Comparison of ENCODE assay signal across 22 cellular contexts in genomic region chr18:23166863-23167531, GRCh38. TPM values are rescaled to one million over a fixed set of nuclear protein-coding genes. Genes with fewer than 3 reads are reported as not detected.
A peak's percentile ranks its signal among the peaks of the same experiment; 100 is the strongest.
DNase-seq lines count a peak whose midpoint lies in the region; ATAC-seq and TF ChIP-seq lines count a peak whose summit lies in the region.
"Had no signal": no experiment of that assay in that cellular context is flagged by ENCODE, and none has a peak within 500 bp of the region (broad histone marks: within the 10 kb centered on the region; RNA-seq: fewer than 3 reads in every experiment).

No MANE protein-coding gene starts in this region.

- H3K9me1 ChIP-seq in IMR-90 (ENCODE audit: insufficient read depth, low read length): peaks cover 14% of the 10 kb centered on the region

- H2BK20ac ChIP-seq in IMR-90 (ENCODE audit: low read depth, low read length): no peak overlapping the region

- TF ChIP-seq RAD21 in IMR-90 (IDR thresholded peaks at IDR 0.05; ENCODE audit: low read length): no peak

- peaks cover 73% of the 10 kb centered on the region for H4K20me1 ChIP-seq in IMR-90 (ENCODE audit: insufficient read depth, low read length)

- H3K23ac ChIP-seq in IMR-90 (ENCODE audit: low read depth, low read length): no peak overlapping the region

- POLR2A ChIA-PET in IMR-90 (lab: Charles Lee; ENCODE audit: unreplicated experiment): no interaction called here

- no peak for TF ChIP-seq CTCF in IMR-90 (conservative IDR thresholded peaks at IDR 0.05; ENCODE audit: low read depth, low read length)

- in situ Hi-C loops in IMR-90 (cut with MboI; ENCODE audit: low sequenced_read_pairs): no loop called here

- peak overlapping the region; percentile 8 for H2AFZ ChIP-seq in IMR-90 (replicated peaks; ENCODE audit: low read length, poor library complexity)
- H2AFZ ChIP-seq: parathyroid adenoma had no signal

- H3K9ac ChIP-seq in IMR-90 (ENCODE audit: low read depth, low read length) (no peak overlapping the region), subcutaneous abdominal adipose tissue (ENCODE audit: low read length in 5 of 5) (no peak overlapping the region)
- H3K9ac ChIP-seq: parathyroid adenoma had no signal

- no peak overlapping the region for H2BK120ac ChIP-seq in IMR-90 (ENCODE audit: low read depth, low read length)

- H2BK5ac ChIP-seq in IMR-90 (ENCODE audit: low read depth, low read length, poor library complexity, severe bottlenecking): no peak overlapping the region

- H3K27ac ChIP-seq in IMR-90 (ENCODE audit: insufficient read depth, low read length) (no peak overlapping the region), right cardiac atrium (ENCODE audit: low read length) (no peak overlapping the region), subcutaneous abdominal adipose tissue (ENCODE audit: low read depth, low read length) (peak overlapping the region; percentile 43)
- H3K27ac ChIP-seq: parathyroid adenoma, thoracic aorta, vagina had no signal

- H4K91ac ChIP-seq in IMR-90 (ENCODE audit: insufficient read depth, low read depth, low read length): no peak overlapping the region

- CTCF ChIA-PET in IMR-90 (lab: Yijun Ruan, JAX): interaction anchor here (0.7 kb wide), 1 partner anchor 242 kb away, joined by 3 read pairs; no protein-coding TSS in a partner anchor

- dilution Hi-C loops in IMR-90 (cut with HindIII; ENCODE audit: low sequenced_read_pairs, unreplicated experiment): no loop called here

- no peak for DNase-seq in IMR-90
- peak; percentile 33 for DNase-seq in dermis blood vessel endothelial cell
- peak in 1 of 3 donors; percentile 40 for DNase-seq in right cardiac atrium
- DNase-seq in NCI-H2196 treated with DMSO at 0.1 percent for 48 hours (lab: John Stamatoyannopoulos, UW; ENCODE audit: unreplicated experiment): no peak
- DNase-seq: activated naive CD4-positive, alpha-beta T cell treated with anti-CD3 and anti-CD28 coated beads, Interleukin-2, amount 10 ng/mL, durations not matched to agents 7 days and 5 days; aorta; cerebellar nuclear complex; effector CD8-positive, alpha-beta T cell; naive thymus-derived CD8-positive, alpha-beta T cell; NCI-H1092; NCI-H2029; NCI-H446; SIG-M5; stimulated activated naive CD4-positive, alpha-beta T cell; T-cell had no signal

- H3K36me3 ChIP-seq in IMR-90 (ENCODE audit: control insufficient read depth, insufficient read depth, low read length): peaks cover 5% of the 10 kb centered on the region; the same call in 1 of the 2 replicates
- no peaks in the 10 kb centered on the region for H3K36me3 ChIP-seq in subcutaneous abdominal adipose tissue (ENCODE audit: control insufficient read depth in 5 of 5, insufficient read depth in 5 of 5, low read length in 5 of 5)
- H3K36me3 ChIP-seq: thoracic aorta, vagina had no signal

- H3K4me3 ChIP-seq in IMR-90 (ENCODE audit: insufficient read depth, low read depth, low read length) (no peak overlapping the region), right cardiac atrium (ENCODE audit: low read length) (no peak overlapping the region), subcutaneous abdominal adipose tissue (ENCODE audit: low read depth in 1 of 5, low read length in 5 of 5) (peak overlapping the region in 1 of 5 donors; percentile 6)
- H3K4me3 ChIP-seq: thoracic aorta, vagina had no signal

- H3K18ac ChIP-seq in IMR-90 (ENCODE audit: low read depth, low read length): no peak overlapping the region

- H3K4me2 ChIP-seq in IMR-90 (ENCODE audit: low read depth, low read length): no peak overlapping the region

- no peak overlapping the region for H2AK5ac ChIP-seq in IMR-90 (ENCODE audit: low read depth, low read length)

- intact Hi-C loops in IMR-90 (cut with micrococcal nuclease): no loop called here
- intact Hi-C loops in right cardiac atrium (cut with DNase I): no loop called here

- no peak overlapping the region for H3K4ac ChIP-seq in IMR-90 (ENCODE audit: low read depth, low read length)

- no peak overlapping the region for H2BK15ac ChIP-seq in IMR-90 (ENCODE audit: low read depth, low read length)

- peaks cover 41 to 86% of the 10 kb centered on the region in 2 experiments for H3K79me1 ChIP-seq in IMR-90 (ENCODE audit: low read depth in 1 of 2, low read length in 2 of 2)

- H2AK9ac ChIP-seq in IMR-90 (replicated peaks; ENCODE audit: low read depth, low read length, poor library complexity): no peak overlapping the region

- H3K56ac ChIP-seq in IMR-90 (ENCODE audit: extremely low read depth, insufficient read depth, low read length): no peak overlapping the region

- H3K27me3 ChIP-seq in IMR-90 (ENCODE audit: control insufficient read depth, insufficient read depth, low read length) (no peaks in the 10 kb centered on the region), right cardiac atrium (ENCODE audit: control insufficient read depth, insufficient read depth) (no peaks in the 10 kb centered on the region), subcutaneous abdominal adipose tissue (ENCODE audit: control insufficient read depth in 5 of 5, insufficient read depth in 4 of 5, low read length in 5 of 5) (no peaks in the 10 kb centered on the region)
- H3K27me3 ChIP-seq: vagina had no signal

- no peak overlapping the region for H4K5ac ChIP-seq in IMR-90 (ENCODE audit: low read depth, low read length)

- H3K4me1 ChIP-seq in IMR-90 (ENCODE audit: control insufficient read depth, insufficient read depth, low read length): peaks cover 5% of the 10 kb centered on the region
- no peaks in the 10 kb centered on the region for H3K4me1 ChIP-seq in right cardiac atrium (ENCODE audit: control insufficient read depth, insufficient read depth, low read length)
- peaks cover 0 to 47% (median 27%) of the 10 kb centered on the region in 5 donors for H3K4me1 ChIP-seq in subcutaneous abdominal adipose tissue (ENCODE audit: control insufficient read depth in 5 of 5, insufficient read depth in 5 of 5, low read length in 5 of 5)

- H4K8ac ChIP-seq in IMR-90 (ENCODE audit: low read depth in 2 of 2, low read length in 2 of 2): no peak overlapping the region

- ATAC-seq in IMR-90 (ENCODE audit: low read depth) (no peak), right cardiac atrium (peak; percentile 43 to 67), GM21447 (IDR thresholded peaks at IDR 0.05; ENCODE audit: unreplicated experiment) (no peak), HG03159 (IDR thresholded peaks at IDR 0.05; ENCODE audit: unreplicated experiment) (no peak)
- ATAC-seq: esophagus mucosa; naive thymus-derived CD8-positive, alpha-beta T cell; T-cell had no signal

- no TSS peak for BruUV-seq in IMR-90 (replicated peaks; lab: Mats Ljungman, UMichigan)

- no peak overlapping the region for H3K14ac ChIP-seq in IMR-90 (replicated peaks; ENCODE audit: low read depth, low read length)

- no peak for TF ChIP-seq POLR2A in IMR-90 (IDR thresholded peaks at IDR 0.05; ENCODE audit: low read depth, low read length)

- 90% methylated on average over 2 of the region's 8 CpGs; no CpG with 5 or more reads in 1 of the 2 experiments for WGBS in IMR-90 (ENCODE audit: extremely low coverage in 2 of 2, insufficient read length in 1 of 2), 2 experiments
- WGBS in right cardiac atrium: 30% methylated on average over 8 of the region's 8 CpGs

- H3K9me3 ChIP-seq in IMR-90 (ENCODE audit: control insufficient read depth, insufficient read depth, low read length): no peaks in the 10 kb centered on the region
- no peaks in the 10 kb centered on the region for H3K9me3 ChIP-seq in right cardiac atrium (ENCODE audit: control insufficient read depth, low read length)
- H3K9me3 ChIP-seq in subcutaneous abdominal adipose tissue (ENCODE audit: control insufficient read depth in 5 of 5, low read length in 5 of 5): no peaks in the 10 kb centered on the region
- H3K9me3 ChIP-seq: thoracic aorta, vagina had no signal

TF ChIP-seq in IMR-90, 13 proteins besides CTCF, POLR2A, EP300 and RAD21:
- no peak for TF ChIP-seq NFE2L2 (IDR thresholded peaks at IDR 0.05; ENCODE audit: low read depth, low read length)
- no peak for TF ChIP-seq FOS (IDR thresholded peaks at IDR 0.05; ENCODE audit: low read depth, low read length)
- no peak for TF ChIP-seq ELK1 (IDR thresholded peaks at IDR 0.05; ENCODE audit: borderline replicate concordance, low read depth, low read length)
- TF ChIP-seq USF2 (IDR thresholded peaks at IDR 0.05; ENCODE audit: low read depth, low read length): no peak
- TF ChIP-seq MAZ (IDR thresholded peaks at IDR 0.05; ENCODE audit: borderline replicate concordance, low read depth, low read length): no peak
- TF ChIP-seq MXI1 (IDR thresholded peaks at IDR 0.05; ENCODE audit: borderline replicate concordance, low read depth, low read length): no peak
- no peak for TF ChIP-seq MAFK (IDR thresholded peaks at IDR 0.05; ENCODE audit: low read depth, low read length)
- TF ChIP-seq CHD1 (IDR thresholded peaks at IDR 0.05; ENCODE audit: low read depth, low read length): no peak
- TF ChIP-seq SMC3 (IDR thresholded peaks at IDR 0.05; ENCODE audit: low read depth, low read length): no peak
- no peak for TF ChIP-seq BHLHE40 (IDR thresholded peaks at IDR 0.05; ENCODE audit: low read depth, low read length)
- no peak for TF ChIP-seq RFX5 (IDR thresholded peaks at IDR 0.05; ENCODE audit: low read depth, low read length)
- no peak for TF ChIP-seq CEBPB (IDR thresholded peaks at IDR 0.05; ENCODE audit: low read depth, low read length)

RNA-seq across cellular contexts. Expression of gene CABLES1, which starts 31.7 kb away (rescaled TPM):
- total RNA-seq in IMR-90 (2012; rRNA removed) (4.7 and 5.7 TPM in 2 replicates), dermis blood vessel endothelial cell (38.5 and 43.3 TPM in 2 replicates), right cardiac atrium (1 to 10 TPM; 3.5 to 5.6 (median 4.5) TPM)
- polyA plus RNA-seq in IMR-90 (2012; rRNA removed) (4.4 and 4.7 TPM in 2 replicates), right cardiac atrium (3.2 TPM)
- 2.2 and 5.2 TPM in 2 replicates for polyA plus RNA-seq in IMR-90 (2012; cell fraction: cytosol; rRNA removed)
- polyA plus RNA-seq in IMR-90 (2012; cell fraction: nucleus; rRNA removed; ENCODE audit: low replicate concordance): 3.2 and 7.3 TPM in 2 replicates
- polyA plus RNA-seq: naive thymus-derived CD8-positive, alpha-beta T cell had no signal

Comparison
In these comparisons a context has a peak if more than half of its experiments do, and no peak if none do; other contexts are left out.
1. ATAC-seq: peak in right cardiac atrium (2 of 2); none in IMR-90 (single experiment), GM21447 (single experiment) and HG03159 (single experiment).